Comparison of ENCODE assay signal across 1 cellular context in genomic region chr1:117368116-117369108, GRCh38.
TF ChIP-seq lines count a peak whose summit lies in the region.

No MANE protein-coding gene starts in this region.

TF ChIP-seq in K562, 482 proteins besides CTCF, POLR2A, EP300 and RAD21 (continued from another document):
- TF ChIP-seq, protein P1, sequence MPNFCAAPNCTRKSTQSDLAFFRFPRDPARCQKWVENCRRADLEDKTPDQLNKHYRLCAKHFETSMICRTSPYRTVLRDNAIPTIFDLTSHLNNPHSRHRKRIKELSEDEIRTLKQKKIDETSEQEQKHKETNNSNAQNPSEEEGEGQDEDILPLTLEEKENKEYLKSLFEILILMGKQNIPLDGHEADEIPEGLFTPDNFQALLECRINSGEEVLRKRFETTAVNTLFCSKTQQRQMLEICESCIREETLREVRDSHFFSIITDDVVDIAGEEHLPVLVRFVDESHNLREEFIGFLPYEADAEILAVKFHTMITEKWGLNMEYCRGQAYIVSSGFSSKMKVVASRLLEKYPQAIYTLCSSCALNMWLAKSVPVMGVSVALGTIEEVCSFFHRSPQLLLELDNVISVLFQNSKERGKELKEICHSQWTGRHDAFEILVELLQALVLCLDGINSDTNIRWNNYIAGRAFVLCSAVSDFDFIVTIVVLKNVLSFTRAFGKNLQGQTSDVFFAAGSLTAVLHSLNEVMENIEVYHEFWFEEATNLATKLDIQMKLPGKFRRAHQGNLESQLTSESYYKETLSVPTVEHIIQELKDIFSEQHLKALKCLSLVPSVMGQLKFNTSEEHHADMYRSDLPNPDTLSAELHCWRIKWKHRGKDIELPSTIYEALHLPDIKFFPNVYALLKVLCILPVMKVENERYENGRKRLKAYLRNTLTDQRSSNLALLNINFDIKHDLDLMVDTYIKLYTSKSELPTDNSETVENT (CRISPR knock-in tag; IDR thresholded peaks at IDR 0.05) = no peak
- no peak for TF ChIP-seq ZNF274 (IDR thresholded peaks at IDR 0.05; ENCODE audit: borderline replicate concordance, low read depth, low read length)
- TF ChIP-seq, protein P2, sequence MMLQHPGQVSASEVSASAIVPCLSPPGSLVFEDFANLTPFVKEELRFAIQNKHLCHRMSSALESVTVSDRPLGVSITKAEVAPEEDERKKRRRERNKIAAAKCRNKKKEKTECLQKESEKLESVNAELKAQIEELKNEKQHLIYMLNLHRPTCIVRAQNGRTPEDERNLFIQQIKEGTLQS (IDR thresholded peaks at IDR 0.05) = peak; percentile 46; the same call in 1 of the 2 replicates
- TF ChIP-seq, protein P2 (CRISPR knock-in tag; conservative IDR thresholded peaks at IDR 0.05) = no peak
- no peak for TF ChIP-seq KDM2B (CRISPR knock-in tag; IDR thresholded peaks at IDR 0.05)
- no peak for TF ChIP-seq GATA2 (CRISPR knock-in tag; IDR thresholded peaks at IDR 0.05)
- TF ChIP-seq RCOR1 (IDR thresholded peaks at IDR 0.05; ENCODE audit: borderline replicate concordance in 1 of 2, low read depth in 2 of 2, low read length in 2 of 2) = no peak
- no peak for TF ChIP-seq RNF2 (IDR thresholded peaks at IDR 0.05)
- TF ChIP-seq, protein P3, sequence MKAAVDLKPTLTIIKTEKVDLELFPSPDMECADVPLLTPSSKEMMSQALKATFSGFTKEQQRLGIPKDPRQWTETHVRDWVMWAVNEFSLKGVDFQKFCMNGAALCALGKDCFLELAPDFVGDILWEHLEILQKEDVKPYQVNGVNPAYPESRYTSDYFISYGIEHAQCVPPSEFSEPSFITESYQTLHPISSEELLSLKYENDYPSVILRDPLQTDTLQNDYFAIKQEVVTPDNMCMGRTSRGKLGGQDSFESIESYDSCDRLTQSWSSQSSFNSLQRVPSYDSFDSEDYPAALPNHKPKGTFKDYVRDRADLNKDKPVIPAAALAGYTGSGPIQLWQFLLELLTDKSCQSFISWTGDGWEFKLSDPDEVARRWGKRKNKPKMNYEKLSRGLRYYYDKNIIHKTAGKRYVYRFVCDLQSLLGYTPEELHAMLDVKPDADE (conservative IDR thresholded peaks at IDR 0.05; ENCODE audit: control insufficient read depth, low read depth, low read length) = no peak
- TF ChIP-seq CEBPB (tag; IDR thresholded peaks at IDR 0.05) = no peak
- no peak for TF ChIP-seq CC2D1A (IDR thresholded peaks at IDR 0.05)
- TF ChIP-seq ZNF282 (CRISPR knock-in tag; IDR thresholded peaks at IDR 0.05) = no peak
- TF ChIP-seq ZNF77 (CRISPR knock-in tag; IDR thresholded peaks at IDR 0.05) = no peak
- no peak for TF ChIP-seq HNRNPL (IDR thresholded peaks at IDR 0.05; ENCODE audit: low read depth, low read length)
- no peak for TF ChIP-seq FOXA1 (IDR thresholded peaks at IDR 0.05; ENCODE audit: borderline replicate concordance)
- no peak for TF ChIP-seq PRMT5 (CRISPR knock-in tag; IDR thresholded peaks at IDR 0.05)
